ENCODE assay signal across 1 cellular context in the genomic region with DNA sequence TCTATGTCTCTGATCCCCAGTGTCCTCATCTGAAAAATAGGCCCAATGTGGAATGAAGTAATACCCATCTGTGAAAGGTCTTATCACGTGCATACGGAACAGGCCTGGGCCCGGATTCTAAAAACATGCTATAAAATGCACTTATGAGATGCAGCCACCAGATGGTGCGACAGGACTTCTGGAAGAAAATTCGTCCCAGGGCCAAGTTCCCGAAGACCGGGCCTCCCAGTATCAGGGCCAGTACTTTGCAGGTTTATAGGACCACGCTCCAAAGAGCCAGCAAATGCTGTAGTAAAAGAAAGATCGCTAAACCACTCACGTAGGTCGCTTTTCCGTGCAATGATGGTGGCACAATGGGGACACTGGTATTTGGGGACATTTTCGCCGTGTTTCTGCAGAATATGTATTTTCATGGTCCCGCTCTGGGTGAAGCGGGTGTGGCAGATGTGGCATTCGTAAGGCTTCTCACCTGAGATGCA.
TF ChIP-seq lines count a peak whose summit lies in the region.

No MANE protein-coding gene starts in this region.

TF ChIP-seq in WTC11, 78 proteins besides CTCF, POLR2A, EP300 and RAD21 (continued from another document):
- TF ChIP-seq ZNF317 (CRISPR knock-in tag; IDR thresholded peaks at IDR 0.05; ENCODE audit: borderline replicate concordance, low read depth) (no peak), TEAD4 (CRISPR knock-in tag; IDR thresholded peaks at IDR 0.05) (no peak), GABPB1 (CRISPR knock-in tag; IDR thresholded peaks at IDR 0.05) (no peak), FOXK1 (CRISPR knock-in tag; IDR thresholded peaks at IDR 0.05) (no peak), NFYB (CRISPR knock-in tag; conservative IDR thresholded peaks at IDR 0.05; ENCODE audit: low read depth) (no peak), NFE2L1 (CRISPR knock-in tag; IDR thresholded peaks at IDR 0.05) (no peak), NR1H2 (CRISPR knock-in tag; IDR thresholded peaks at IDR 0.05) (no peak), SMAD4 (CRISPR knock-in tag; IDR thresholded peaks at IDR 0.05) (no peak), JUN (CRISPR knock-in tag; IDR thresholded peaks at IDR 0.05) (no peak), ZNF232 (CRISPR knock-in tag; IDR thresholded peaks at IDR 0.05) (no peak), ATF1 (CRISPR knock-in tag; IDR thresholded peaks at IDR 0.05) (no peak), ZNF532 (CRISPR knock-in tag; IDR thresholded peaks at IDR 0.05; ENCODE audit: borderline replicate concordance) (no peak), KAT7 (CRISPR knock-in tag; IDR thresholded peaks at IDR 0.05; ENCODE audit: borderline replicate concordance) (no peak)
- TF ChIP-seq, protein P1, sequence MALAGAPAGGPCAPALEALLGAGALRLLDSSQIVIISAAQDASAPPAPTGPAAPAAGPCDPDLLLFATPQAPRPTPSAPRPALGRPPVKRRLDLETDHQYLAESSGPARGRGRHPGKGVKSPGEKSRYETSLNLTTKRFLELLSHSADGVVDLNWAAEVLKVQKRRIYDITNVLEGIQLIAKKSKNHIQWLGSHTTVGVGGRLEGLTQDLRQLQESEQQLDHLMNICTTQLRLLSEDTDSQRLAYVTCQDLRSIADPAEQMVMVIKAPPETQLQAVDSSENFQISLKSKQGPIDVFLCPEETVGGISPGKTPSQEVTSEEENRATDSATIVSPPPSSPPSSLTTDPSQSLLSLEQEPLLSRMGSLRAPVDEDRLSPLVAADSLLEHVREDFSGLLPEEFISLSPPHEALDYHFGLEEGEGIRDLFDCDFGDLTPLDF (CRISPR knock-in tag; IDR thresholded peaks at IDR 0.05): no peak
TF ChIP-seq in WTC11: peak in this region for 0.
